ENCODE assay signal across 19 cellular contexts in the genomic region with DNA sequence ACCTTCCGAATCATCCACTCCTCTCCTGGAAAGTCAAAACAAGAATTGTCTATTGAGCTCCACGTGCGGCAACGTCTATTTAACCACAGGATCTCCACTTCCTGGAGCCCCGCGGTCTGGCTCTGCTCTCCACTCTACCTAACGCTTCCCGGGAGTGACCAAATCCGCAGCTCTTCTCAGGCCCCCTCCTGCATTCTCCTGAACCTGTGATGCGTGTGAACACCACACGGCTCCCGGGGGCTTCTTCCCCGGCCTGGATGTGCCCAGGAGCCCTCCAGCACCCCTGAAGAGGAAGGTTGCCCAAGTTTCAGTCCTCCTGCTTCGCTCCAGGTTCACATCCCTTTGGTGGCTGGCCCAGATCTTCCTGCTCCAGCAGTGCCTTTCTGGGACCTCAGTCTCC. TPM values are rescaled to one million over a fixed set of nuclear protein-coding genes. Genes with fewer than 3 reads are reported as not detected.
DNase-seq lines count a peak whose midpoint lies in the region; ATAC-seq, FAIRE-seq and TF ChIP-seq lines count a peak whose summit lies in the region.
"Had no signal": no experiment of that assay in that cellular context is flagged by ENCODE, and none has a peak within 500 bp of the region (broad histone marks: within the 10 kb centered on the region; RNA-seq: fewer than 3 reads in every experiment).

No MANE protein-coding gene starts in this region.

- no peaks in the 10 kb centered on the region for H3K4me1 ChIP-seq in H9 (ENCODE audit: insufficient read depth, low read length)
- H3K4me1 ChIP-seq in K562 (replicated peaks in 1 of 2; ENCODE audit: control insufficient read depth in 2 of 2, insufficient read depth in 2 of 2, low read length in 2 of 2) = peaks cover 23 to 39% of the 10 kb centered on the region in 2 experiments
- peaks cover 15% of the 10 kb centered on the region for H3K4me1 ChIP-seq in iPS-18a (ENCODE audit: control insufficient read depth, low read depth, low read length)
- no peaks in the 10 kb centered on the region for H3K4me1 ChIP-seq in osteoblast (ENCODE audit: insufficient read depth, low read length)
- peaks cover 0 to 7% (median under 1%) of the 10 kb centered on the region in 4 donors for H3K4me1 ChIP-seq in right lobe of liver

- no peak overlapping the region for H3K23ac ChIP-seq in H9 (ENCODE audit: insufficient read length, low read depth, low read length)

- no CpG with 5 or more reads among the region's 14 CpGs for WGBS in H9 (ENCODE audit: extremely low coverage, insufficient read length, low lambda C conversion rate)
- 92% methylated on average over 14 of the region's 14 CpGs for WGBS in K562 (ENCODE audit: insufficient coverage, low coverage, missing lambda C conversion rate)
- WGBS in right lobe of liver (ENCODE audit: insufficient coverage, low coverage, low lambda C conversion rate, missing lambda C conversion rate) = 84% methylated on average over 13 of the region's 14 CpGs

- H2AK5ac ChIP-seq in H9 (ENCODE audit: insufficient read length, low read length) = no peak overlapping the region

- DNase-seq in H9 = no peak
- no peak for DNase-seq in K562 (ENCODE audit: extremely low read depth in 1 of 4, low spot score in 3 of 4)
- peak; percentile 76 for DNase-seq in osteoblast (ENCODE audit: insufficient read length, low spot score, missing footprints)
- DNase-seq in right lobe of liver = no peak
- no peak for DNase-seq in activated CD4-positive, alpha-beta T cell treated with anti-CD3 and anti-CD28 coated beads, Interleukin-2, amount 10 ng/mL, durations not matched to agents 7 days and 5 days
- no peak for DNase-seq in activated CD4-positive, alpha-beta T cell treated with anti-CD3 and anti-CD28 coated beads for 4 hours
- no peak for DNase-seq in natural killer cell treated with Interleukin-12 subunit alpha and Interleukin-12 subunit beta and Interleukin-15 and Interleukin-18, amount 100 ng/mL, for 72 hours (ENCODE audit: low spot score)
- DNase-seq: DMS79, IMR-90, NCI-H1417, NCI-H1930, NCI-H524, SHP77 treated with DMSO at 0.1 percent for 48 hours had no signal

- no peak overlapping the region for H4K8ac ChIP-seq in H9 (replicated peaks; ENCODE audit: insufficient read length, low read depth, low read length)

- TF ChIP-seq RAD21 in K562 (CRISPR knock-in tag; conservative IDR thresholded peaks at IDR 0.05 in 1 of 2, IDR thresholded peaks at IDR 0.05 in 1 of 2) = no peak

- H3K56ac ChIP-seq in H9 (ENCODE audit: insufficient read length, low read depth, low read length) = no peak overlapping the region

- H3K36me3 ChIP-seq in K562 (ENCODE audit: control insufficient read depth, insufficient read depth, low read length) = peaks cover 41% of the 10 kb centered on the region; the same call in 1 of the 3 replicates
- H3K36me3 ChIP-seq in iPS-18a (ENCODE audit: control insufficient read depth, low read depth, low read length) = no peaks in the 10 kb centered on the region
- H3K36me3 ChIP-seq in osteoblast (ENCODE audit: insufficient read depth, low read length) = no peaks in the 10 kb centered on the region
- H3K36me3 ChIP-seq in right lobe of liver = peaks cover 0 to 2% (median 0%) of the 10 kb centered on the region in 4 donors

- no peak overlapping the region for H3K27ac ChIP-seq in H9 (ENCODE audit: insufficient read length, low read depth, low read length)
- no peak overlapping the region for H3K27ac ChIP-seq in K562 (ENCODE audit: extremely low read depth, low read depth, low read length)
- no peak overlapping the region for H3K27ac ChIP-seq in iPS-18a (ENCODE audit: low read length)
- no peak overlapping the region for H3K27ac ChIP-seq in osteoblast (ENCODE audit: low read depth, low read length)
- H3K27ac ChIP-seq in right lobe of liver = no peak overlapping the region
- H3K27ac ChIP-seq: A549 had no signal

- ATAC-seq in K562 (no peak), right lobe of liver (no peak)
- no peak for ATAC-seq in natural killer cell treated with Interleukin-12 subunit alpha and Interleukin-12 subunit beta and Interleukin-15 and Interleukin-18, amount 100 ng/mL, for 72 hours
- ATAC-seq: A549, GM12878 had no signal

- no peak overlapping the region for H3K27ac Mint-ChIP-seq in H9
- H3K27ac Mint-ChIP-seq in activated CD4-positive, alpha-beta T cell treated with anti-CD3 and anti-CD28 coated beads, Interleukin-2, amount 10 ng/mL, durations not matched to agents 7 days and 5 days = no peak overlapping the region
- H3K27ac Mint-ChIP-seq in natural killer cell treated with Interleukin-12 subunit alpha and Interleukin-12 subunit beta and Interleukin-15 and Interleukin-18, amount 100 ng/mL, for 72 hours = no peak overlapping the region

- H4K91ac ChIP-seq in H9 (ENCODE audit: insufficient read length, low read depth, low read length) = no peak overlapping the region

- H2BK15ac ChIP-seq in H9 (ENCODE audit: low read depth, low read length) = no peak overlapping the region

- peak overlapping the region; percentile 20 for H3K4me2 ChIP-seq in H9 (ENCODE audit: insufficient read depth, insufficient read length, low read length)
- no peak overlapping the region for H3K4me2 ChIP-seq in K562 (ENCODE audit: insufficient read depth, low read length)
- H3K4me2 ChIP-seq in osteoblast (ENCODE audit: insufficient read depth, low read length) = no peak overlapping the region
- H3K4me2 ChIP-seq: A549 had no signal

- BruUV-seq in K562 (replicated peaks; lab: Mats Ljungman, UMichigan) = no TSS peak

- H3K9me3 ChIP-seq in H9 (ENCODE audit: control insufficient read depth, low read depth, low read length) (no peaks in the 10 kb centered on the region), K562 (replicated peaks; ENCODE audit: control insufficient read depth, insufficient read depth, low read depth, low read length) (no peaks in the 10 kb centered on the region), iPS-18a (ENCODE audit: control insufficient read depth, low read depth, low read length) (no peaks in the 10 kb centered on the region), osteoblast (ENCODE audit: low read depth, low read length) (no peaks in the 10 kb centered on the region), right lobe of liver (no peaks in the 10 kb centered on the region)
- H3K9me3 ChIP-seq: A549 had no signal

- H3K9me3 Mint-ChIP-seq in H9 = no peaks in the 10 kb centered on the region; a peak in 1 of 5 replicates
- H3K9me3 Mint-ChIP-seq in activated CD4-positive, alpha-beta T cell treated with anti-CD3 and anti-CD28 coated beads, Interleukin-2, amount 10 ng/mL, durations not matched to agents 7 days and 5 days = no peaks in the 10 kb centered on the region
- H3K9me3 Mint-ChIP-seq in natural killer cell treated with Interleukin-12 subunit alpha and Interleukin-12 subunit beta and Interleukin-15 and Interleukin-18, amount 100 ng/mL, for 72 hours = no peaks in the 10 kb centered on the region

- FAIRE-seq in K562 (lab: Jason Lieb, UNC) = no peak
- FAIRE-seq: A549, GM12878, GM18507, RCC 7860 had no signal

- no peak overlapping the region for H3K14ac ChIP-seq in H9 (ENCODE audit: insufficient read depth, low read length)

- POLR2A ChIA-PET in K562 (lab: Yijun Ruan, JAX) = interaction anchor here (0.6 to 1.0 kb wide), 3 partner anchors 20 to 104 kb away, joined by 3 read pairs; no protein-coding TSS in a partner anchor
- POLR2A ChIA-PET in activated CD4-positive, alpha-beta T cell treated with anti-CD3 and anti-CD28 coated beads, Interleukin-2, amount 10 ng/mL, durations not matched to agents 7 days and 5 days (lab: Charles Lee) = no interaction called here

- H3K79me1 ChIP-seq in H9 (ENCODE audit: insufficient read depth, low read depth, low read length, poor library complexity, severe bottlenecking) = no peaks in the 10 kb centered on the region

- no peaks in the 10 kb centered on the region for H4K20me1 ChIP-seq in H9 (ENCODE audit: control insufficient read depth, insufficient read depth, insufficient read length)
- no peaks in the 10 kb centered on the region for H4K20me1 ChIP-seq in K562 (replicated peaks; ENCODE audit: control insufficient read depth, insufficient read depth, low read length)
- H4K20me1 ChIP-seq in osteoblast (ENCODE audit: insufficient read depth, low read length) = no peaks in the 10 kb centered on the region

- H3K18ac ChIP-seq in H9 (ENCODE audit: insufficient read length, low read depth, low read length) = no peak overlapping the region

- no peak overlapping the region for H2BK12ac ChIP-seq in H9 (ENCODE audit: insufficient read length, low read depth, low read length)

- H3K79me2 ChIP-seq in H9 (ENCODE audit: insufficient read depth, low read length) (no peaks in the 10 kb centered on the region), K562 (ENCODE audit: control insufficient read depth, insufficient read depth, low read length) (peaks cover 4% of the 10 kb centered on the region; the same call in 1 of the 3 replicates), osteoblast (ENCODE audit: insufficient read depth, low read length) (no peaks in the 10 kb centered on the region)

- H2BK5ac ChIP-seq in H9 (ENCODE audit: insufficient read length, low read length) = no peak overlapping the region

- H2BK120ac ChIP-seq in H9 (ENCODE audit: low read depth, low read length, poor library complexity, severe bottlenecking) = no peak overlapping the region

- peaks cover 18 to 26% of the 10 kb centered on the region in 2 experiments for H3K4me1 Mint-ChIP-seq in H9
- H3K4me1 Mint-ChIP-seq in activated CD4-positive, alpha-beta T cell treated with anti-CD3 and anti-CD28 coated beads, Interleukin-2, amount 10 ng/mL, durations not matched to agents 7 days and 5 days = peaks cover 6% of the 10 kb centered on the region
- no peaks in the 10 kb centered on the region for H3K4me1 Mint-ChIP-seq in natural killer cell treated with Interleukin-12 subunit alpha and Interleukin-12 subunit beta and Interleukin-15 and Interleukin-18, amount 100 ng/mL, for 72 hours (ENCODE audit: low read depth in 2 of 2)

- CTCF ChIA-PET in K562 (lab: Yijun Ruan, JAX; ENCODE audit: low intra/inter-chr PET ratio) = no interaction called here
- CTCF ChIA-PET in activated CD4-positive, alpha-beta T cell treated with anti-CD3 and anti-CD28 coated beads, Interleukin-2, amount 10 ng/mL, durations not matched to agents 7 days and 5 days (lab: Charles Lee) = interaction anchor here (0.6 kb wide), 1 partner anchor 999 kb away, joined by 3 read pairs; no protein-coding TSS in a partner anchor

- no peak overlapping the region for H3T11ph ChIP-seq in H9 (ENCODE audit: low read length)

- H3K9ac ChIP-seq in H9 (ENCODE audit: extremely low read depth, insufficient read length, low read length) (no peak overlapping the region), K562 (ENCODE audit: insufficient read depth in 1 of 2, low read depth in 2 of 2, low read length in 2 of 2) (no peak overlapping the region), iPS-18a (ENCODE audit: low read length) (no peak overlapping the region)

- TF ChIP-seq CTCF in H9 (conservative IDR thresholded peaks at IDR 0.05) = no peak
- TF ChIP-seq CTCF in K562 (IDR thresholded peaks at IDR 0.05 in 2 of 3, conservative IDR thresholded peaks at IDR 0.05 in 1 of 3; ENCODE audit: insufficient read depth in 2 of 3, low read depth in 1 of 3, low read length in 3 of 3) = no peak
- TF ChIP-seq CTCF in osteoblast (IDR thresholded peaks at IDR 0.05; ENCODE audit: extremely low read depth, low read depth, low read length) = no peak
- no peak for TF ChIP-seq CTCF in right lobe of liver (IDR thresholded peaks at IDR 0.05)

- in situ Hi-C loops in K562 (cut with MboI) = no loop called here

- H3K4ac ChIP-seq in H9 (ENCODE audit: low read depth, low read length) = no peak overlapping the region

- peaks cover 12% of the 10 kb centered on the region for H3K23me2 ChIP-seq in H9 (ENCODE audit: insufficient read length, low read depth, low read length, poor library complexity, severe bottlenecking)

- no peak overlapping the region for H4K5ac ChIP-seq in H9 (ENCODE audit: insufficient read length, low read depth, low read length)

- no peak overlapping the region for H2AFZ ChIP-seq in H9 (ENCODE audit: low read length)
- no peak overlapping the region for H2AFZ ChIP-seq in K562 (ENCODE audit: low read depth, low read length)
- no peak overlapping the region for H2AFZ ChIP-seq in osteoblast (ENCODE audit: low read length)

- H3K27me3 ChIP-seq in H9 (ENCODE audit: insufficient read depth, low read length) = peaks cover 90% of the 10 kb centered on the region
- no peaks in the 10 kb centered on the region for H3K27me3 ChIP-seq in K562 (ENCODE audit: control insufficient read depth in 2 of 2, insufficient read depth in 2 of 2, low read length in 2 of 2)
- H3K27me3 ChIP-seq in iPS-18a (ENCODE audit: control insufficient read depth, insufficient read depth, low read length) = peaks cover 100% of the 10 kb centered on the region
- peaks cover 55% of the 10 kb centered on the region for H3K27me3 ChIP-seq in osteoblast (ENCODE audit: insufficient read depth, low read length)
- H3K27me3 ChIP-seq in right lobe of liver = no peaks in the 10 kb centered on the region

- TF ChIP-seq POLR2A in K562 (conservative IDR thresholded peaks at IDR 0.05) (no peak), right lobe of liver (IDR thresholded peaks at IDR 0.05) (no peak)

- intact Hi-C loops in K562 (cut with micrococcal nuclease) = no loop called here
- intact Hi-C loops in right lobe of liver (cut with DNase I) = no loop called here

- peaks cover 100% of the 10 kb centered on the region for H3K27me3 Mint-ChIP-seq in H9 (ENCODE audit: low read depth)
- H3K27me3 Mint-ChIP-seq in activated CD4-positive, alpha-beta T cell treated with anti-CD3 and anti-CD28 coated beads, Interleukin-2, amount 10 ng/mL, durations not matched to agents 7 days and 5 days = peaks cover 4% of the 10 kb centered on the region
- peaks cover 0 to 4% of the 10 kb centered on the region in 2 donors for H3K27me3 Mint-ChIP-seq in natural killer cell treated with Interleukin-12 subunit alpha and Interleukin-12 subunit beta and Interleukin-15 and Interleukin-18, amount 100 ng/mL, for 72 hours

- peak overlapping the region; percentile 55 to 80 for H3K4me3 Mint-ChIP-seq in H9
- H3K4me3 Mint-ChIP-seq in activated CD4-positive, alpha-beta T cell treated with anti-CD3 and anti-CD28 coated beads, Interleukin-2, amount 10 ng/mL, durations not matched to agents 7 days and 5 days = no peak overlapping the region
- no peak overlapping the region for H3K4me3 Mint-ChIP-seq in natural killer cell treated with Interleukin-12 subunit alpha and Interleukin-12 subunit beta and Interleukin-15 and Interleukin-18, amount 100 ng/mL, for 72 hours

- no peaks in the 10 kb centered on the region for H3K9me1 ChIP-seq in K562 (ENCODE audit: control insufficient read depth, insufficient read depth, low read length)

- no peak overlapping the region for H2BK20ac ChIP-seq in H9 (ENCODE audit: low read depth, low read length, poor library complexity, severe bottlenecking)

- H3K36me3 Mint-ChIP-seq in H9 (ENCODE audit: insufficient read depth in 1 of 3, low read depth in 3 of 3) = no peaks in the 10 kb centered on the region; a peak in 1 of 7 replicates
- no peaks in the 10 kb centered on the region for H3K36me3 Mint-ChIP-seq in activated CD4-positive, alpha-beta T cell treated with anti-CD3 and anti-CD28 coated beads, Interleukin-2, amount 10 ng/mL, durations not matched to agents 7 days and 5 days (ENCODE audit: low read depth)
- H3K36me3 Mint-ChIP-seq in natural killer cell treated with Interleukin-12 subunit alpha and Interleukin-12 subunit beta and Interleukin-15 and Interleukin-18, amount 100 ng/mL, for 72 hours = no peaks in the 10 kb centered on the region

- TF ChIP-seq EP300 in K562 (IDR thresholded peaks at IDR 0.05; ENCODE audit: low read length) = no peak

- H3K4me3 ChIP-seq in K562 = no peak overlapping the region
- H3K4me3 ChIP-seq in iPS-18a (ENCODE audit: low read length) = peak overlapping the region; percentile 46
- no peak overlapping the region for H3K4me3 ChIP-seq in osteoblast (ENCODE audit: insufficient read depth, low read length)
- H3K4me3 ChIP-seq in right lobe of liver = no peak overlapping the region
- H3K4me3 ChIP-seq: A549, GM12878 had no signal

RNA-seq across cellular contexts. Expression of gene ZNF467, which starts 7.2 kb away (rescaled TPM):
- total RNA-seq in H9 (2021) = 0.31 and 0.35 TPM in 2 replicates
- total RNA-seq in K562 (2011; cell fraction: chromatin; rRNA removed; ENCODE audit: low replicate concordance) = 3.6 and 10.3 TPM in 2 replicates
- total RNA-seq in K562 (2011; cell fraction: nucleolus; rRNA removed) = 7.6 and 11.7 TPM in 2 replicates
- 5.1 and 5.6 TPM in 2 replicates for total RNA-seq in K562 (2011; cell fraction: nucleoplasm; rRNA removed)
- total RNA-seq in K562 (2014; rRNA removed) = 2.8 and 4.6 TPM in 2 replicates
- 0.80 and 1.3 TPM in 2 replicates for total RNA-seq in K562 (2014; rRNA removed; fragmentation: Illumina TruSeq; extraction: Trizol)
- total RNA-seq in K562 (2015; rRNA removed; fragmentation: Illumina TruSeq; extraction: Trizol) = 1.6 and 2.0 TPM in 2 replicates
- 14.2 and 16.2 TPM in 2 replicates for total RNA-seq in K562 (2021)
- 2.4 and 3.9 TPM in 2 replicates for polyA plus RNA-seq in K562 (2011; rRNA removed)
- 3.2 and 8.5 TPM in 2 replicates for polyA plus RNA-seq in K562 (2011; cell fraction: cytosol; rRNA removed)
- polyA plus RNA-seq in K562 (2011; cell fraction: nucleus; rRNA removed) = 17.0 and 31.8 TPM in 2 replicates
- polyA plus RNA-seq in K562 (2012) = 15.3 and 17.0 TPM in 2 replicates
- polyA plus RNA-seq in K562 (2014; fragmentation: Illumina TruSeq; extraction: Trizol) = 1.7 and 3.2 TPM in 2 replicates
- under 1 TPM; 0.32 to 0.42 TPM for polyA plus RNA-seq in K562 (2014; fragmentation: Nextera tagmentation; extraction: Ambion mirVana)
- polyA plus RNA-seq in K562 (2014; rRNA removed) = 6.6 and 8.3 TPM in 2 replicates
- 0.60 and 1.1 TPM in 2 replicates for polyA minus RNA-seq in K562 (2011; rRNA and poly(A)+ RNA removed)
- polyA minus RNA-seq in K562 (2011; cell fraction: cytosol; rRNA and poly(A)+ RNA removed) = 7.6 and 15.2 TPM in 2 replicates
- 3.4 and 4.0 TPM in 2 replicates for polyA minus RNA-seq in K562 (2011; cell fraction: nucleus; rRNA and poly(A)+ RNA removed)
- total RNA-seq in osteoblast = not detected in 2 replicates
- total RNA-seq in right lobe of liver = 10 to 100 TPM in 1 of 6 experiments, 1 to 10 TPM in 5; 3.6 to 14.6 (median 5.8) TPM
- under 1 TPM; 0.15 to 0.32 TPM for total RNA-seq in activated CD4-positive, alpha-beta T cell treated with anti-CD3 and anti-CD28 coated beads, Interleukin-2, amount 10 ng/mL, durations not matched to agents 7 days and 5 days
- under 1 TPM; 0.10 to 0.28 TPM for total RNA-seq in natural killer cell treated with Interleukin-12 subunit alpha and Interleukin-12 subunit beta and Interleukin-15 and Interleukin-18, amount 100 ng/mL, for 72 hours
- total RNA-seq: GM12878, IMR-90, LHCN-M2 had no signal
- polyA plus RNA-seq: GM12878 had no signal

Comparison
In these comparisons a context has a peak if more than half of its experiments do, and no peak if none do; other contexts are left out.
1. H3K4me3 Mint-ChIP-seq: peak in H9 (2 of 2); none in activated CD4-positive, alpha-beta T cell treated with anti-CD3 and anti-CD28 coated beads, Interleukin-2, amount 10 ng/mL, durations not matched to agents 7 days and 5 days (single experiment) and natural killer cell treated with Interleukin-12 subunit alpha and Interleukin-12 subunit beta and Interleukin-15 and Interleukin-18, amount 100 ng/mL, for 72 hours (single experiment).